Comparison of ENCODE assay signal across 11 cellular contexts in genomic region chr12:25058619-25059018, GRCh38.
DNase-seq lines count a peak whose midpoint lies in the region; ATAC-seq lines count a peak whose summit lies in the region.
"Had no signal": no experiment of that assay in that cellular context is flagged by ENCODE, and none has a peak within 500 bp of the region (broad histone marks: within the 10 kb centered on the region; RNA-seq: fewer than 3 reads in every experiment).

No MANE protein-coding gene starts in this region.

- peaks cover 21% of the 10 kb centered on the region for H3K36me3 Mint-ChIP-seq in memory B cell
- H3K36me3 Mint-ChIP-seq: brain had no signal

- H3K9me3 Mint-ChIP-seq in memory B cell, result no peaks in the 10 kb centered on the region
- H3K9me3 Mint-ChIP-seq: brain had no signal

- ATAC-seq in GM18861 (IDR thresholded peaks at IDR 0.05; ENCODE audit: unreplicated experiment) (peak; percentile 36), GM21515 (IDR thresholded peaks at IDR 0.05; ENCODE audit: unreplicated experiment) (peak; percentile 46), HG03354 (IDR thresholded peaks at IDR 0.05; ENCODE audit: poor library complexity, severe bottlenecking, unreplicated experiment) (peak; percentile 64), memory B cell (ENCODE audit: low read depth) (peak; percentile 51)
- ATAC-seq: activated CD8-positive, alpha-beta memory T cell treated with anti-CD3 and anti-CD28 coated beads, Interleukin-2, amount 10 ng/mL, durations not matched to agents 7 days and 5 days had no signal

- H3K4me3 Mint-ChIP-seq in memory B cell, result peak overlapping the region; percentile 72
- H3K4me3 Mint-ChIP-seq: activated CD8-positive, alpha-beta memory T cell treated with anti-CD3 and anti-CD28 coated beads, Interleukin-2, amount 10 ng/mL, durations not matched to agents 7 days and 5 days; brain had no signal

- peak overlapping the region; percentile 28 for H3K27ac Mint-ChIP-seq in memory B cell
- H3K27ac Mint-ChIP-seq: activated CD8-positive, alpha-beta memory T cell treated with anti-CD3 and anti-CD28 coated beads, Interleukin-2, amount 10 ng/mL, durations not matched to agents 7 days and 5 days had no signal

- peaks cover 57% of the 10 kb centered on the region for H3K4me1 Mint-ChIP-seq in memory B cell

- DNase-seq in memory B cell (ENCODE audit: low spot score in 2 of 2) (no peak), NCI-H2227 (lab: John Stamatoyannopoulos, UW; ENCODE audit: unreplicated experiment) (no peak), NCI-H446 (lab: John Stamatoyannopoulos, UW) (no peak)
- no peak for DNase-seq in activated CD4-positive, CD25-positive, alpha-beta regulatory T cell (lab: John Stamatoyannopoulos, UW)
- DNase-seq: activated CD8-positive, alpha-beta memory T cell treated with anti-CD3 and anti-CD28 coated beads, Interleukin-2, amount 10 ng/mL, durations not matched to agents 7 days and 5 days; NCI-H2029; SK-N-SH had no signal

- no peaks in the 10 kb centered on the region for H3K27me3 Mint-ChIP-seq in memory B cell
- H3K27me3 Mint-ChIP-seq: activated CD8-positive, alpha-beta memory T cell treated with anti-CD3 and anti-CD28 coated beads, Interleukin-2, amount 10 ng/mL, durations not matched to agents 7 days and 5 days; brain had no signal
